ENCODE assay signal across 21 cellular contexts in the genomic region with DNA sequence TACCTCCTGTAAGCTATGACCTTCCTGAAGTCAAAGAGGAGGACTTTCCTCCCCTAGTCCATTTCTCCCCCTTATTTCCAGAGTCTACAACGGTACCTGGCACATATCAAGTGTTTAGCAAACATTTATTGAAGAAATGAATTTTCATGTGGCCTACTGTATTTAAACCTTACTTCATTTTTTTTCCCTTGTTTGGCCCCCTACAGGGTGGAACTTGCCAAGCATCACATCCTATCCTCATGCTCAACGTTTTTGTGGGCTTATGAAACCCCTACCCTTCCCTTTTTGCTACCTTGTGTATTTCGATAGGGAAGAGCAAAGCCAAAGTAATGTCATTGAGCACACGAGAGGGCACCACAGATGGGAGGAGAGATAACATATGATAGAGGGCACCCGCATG.
"Had no signal": no experiment of that assay in that cellular context is flagged by ENCODE, and none has a peak within 500 bp of the region (broad histone marks: within the 10 kb centered on the region; RNA-seq: fewer than 3 reads in every experiment).

No MANE protein-coding gene starts in this region.

- H3K9me3 ChIP-seq: left lung, sigmoid colon, transverse colon had no signal

- H3K27ac ChIP-seq: coronary artery, epithelial cell of prostate, left lung, sigmoid colon, stomach, transverse colon had no signal

- H3K4me1 Mint-ChIP-seq: activated naive CD4-positive, alpha-beta T cell treated with anti-CD3 and anti-CD28 coated beads, Interleukin-2, amount 10 ng/mL, durations not matched to agents 7 days and 5 days; natural killer cell; stimulated activated memory B cell treated with anti-CD40 and anti-IgM and Interleukin-4, amounts not matched to agents 10 μg/mL and 1 μg/mL and 100 μg/mL, for 72 hours had no signal

- H3K4me3 Mint-ChIP-seq: activated CD4-positive, alpha-beta memory T cell treated with anti-CD3 and anti-CD28 coated beads for 36 hours; activated naive CD4-positive, alpha-beta T cell treated with anti-CD3 and anti-CD28 coated beads, Interleukin-2, amount 10 ng/mL, durations not matched to agents 7 days and 5 days; natural killer cell; stimulated activated memory B cell treated with anti-CD40 and anti-IgM and Interleukin-4, amounts not matched to agents 10 μg/mL and 1 μg/mL and 100 μg/mL, for 72 hours; T-helper 1 cell treated with Interleukin-12 subunit alpha and Interleukin-12 subunit beta and Interleukin-4 antibody, amounts not matched to agents 30 μg/mL and 1 μg/mL, for 36 hours had no signal

- H3K27me3 Mint-ChIP-seq: activated CD4-positive, alpha-beta memory T cell treated with anti-CD3 and anti-CD28 coated beads for 36 hours; activated naive CD4-positive, alpha-beta T cell treated with anti-CD3 and anti-CD28 coated beads, Interleukin-2, amount 10 ng/mL, durations not matched to agents 7 days and 5 days; stimulated activated memory B cell treated with anti-CD40 and anti-IgM and Interleukin-4, amounts not matched to agents 10 μg/mL and 1 μg/mL and 100 μg/mL, for 72 hours had no signal

- H3K4me1 ChIP-seq: left lung, sigmoid colon, stomach, transverse colon had no signal

- H3K4me3 ChIP-seq: coronary artery, left lung, lung, sigmoid colon, smooth muscle cell, stomach, transverse colon had no signal

- ATAC-seq: left lung; natural killer cell; stimulated activated memory B cell treated with anti-CD40 and anti-IgM and Interleukin-4, amounts not matched to agents 10 μg/mL and 1 μg/mL and 100 μg/mL, for 72 hours had no signal

- H3K27me3 ChIP-seq: left lung, sigmoid colon, stomach, transverse colon had no signal

- H3K36me3 ChIP-seq: left lung, sigmoid colon, stomach, transverse colon had no signal

- H3K27ac Mint-ChIP-seq: activated CD4-positive, alpha-beta memory T cell treated with anti-CD3 and anti-CD28 coated beads for 36 hours; activated naive CD4-positive, alpha-beta T cell treated with anti-CD3 and anti-CD28 coated beads, Interleukin-2, amount 10 ng/mL, durations not matched to agents 7 days and 5 days; natural killer cell; stimulated activated memory B cell treated with anti-CD40 and anti-IgM and Interleukin-4, amounts not matched to agents 10 μg/mL and 1 μg/mL and 100 μg/mL, for 72 hours; T-helper 1 cell treated with Interleukin-12 subunit alpha and Interleukin-12 subunit beta and Interleukin-4 antibody, amounts not matched to agents 30 μg/mL and 1 μg/mL, for 36 hours had no signal

- DNase-seq: activated CD4-positive, alpha-beta memory T cell treated with anti-CD3 and anti-CD28 coated beads for 36 hours; activated CD4-positive, alpha-beta T cell treated with anti-CD3 and anti-CD28 coated beads for 48 hours; activated naive CD4-positive, alpha-beta T cell treated with anti-CD3 and anti-CD28 coated beads, Interleukin-2, amount 10 ng/mL, durations not matched to agents 7 days and 5 days; activated T-cell treated with anti-CD3 and anti-CD28 coated beads, Interleukin-2, amount 50 U/mL, for 48 hours; amygdala; cerebellar nuclear complex; foreskin fibroblast; kidney glomerular epithelial cell; left lung; natural killer cell; sigmoid colon; stimulated activated CD4-positive, alpha-beta T cell treated with anti-CD3 and anti-CD28 coated beads, Interleukin-15, amount 100 ng/mL, for 24 hours; stomach; T1000; transverse colon had no signal

- H3K36me3 Mint-ChIP-seq: activated CD4-positive, alpha-beta memory T cell treated with anti-CD3 and anti-CD28 coated beads for 36 hours; activated naive CD4-positive, alpha-beta T cell treated with anti-CD3 and anti-CD28 coated beads, Interleukin-2, amount 10 ng/mL, durations not matched to agents 7 days and 5 days; stimulated activated memory B cell treated with anti-CD40 and anti-IgM and Interleukin-4, amounts not matched to agents 10 μg/mL and 1 μg/mL and 100 μg/mL, for 72 hours had no signal
